Comparison of ENCODE assay signal across 16 cellular contexts in genomic region chr1:40952744-40953315, GRCh38. TPM values are rescaled to one million over a fixed set of nuclear protein-coding genes. Genes with fewer than 3 reads are reported as not detected.
DNase-seq lines count a peak whose midpoint lies in the region; ATAC-seq, FAIRE-seq and TF ChIP-seq lines count a peak whose summit lies in the region.
"Had no signal": no experiment of that assay in that cellular context is flagged by ENCODE, and none has a peak within 500 bp of the region (broad histone marks: within the 10 kb centered on the region; RNA-seq: fewer than 3 reads in every experiment).

No MANE protein-coding gene starts in this region.

- H3K36me3 Mint-ChIP-seq in natural killer cell, result no peaks in the 10 kb centered on the region
- H3K36me3 Mint-ChIP-seq in natural killer cell treated with Interleukin-12 subunit alpha and Interleukin-12 subunit beta and Interleukin-15 and Interleukin-18, amount 100 ng/mL, for 72 hours, result no peaks in the 10 kb centered on the region
- H3K36me3 Mint-ChIP-seq in type B pancreatic cell, result no peaks in the 10 kb centered on the region
- H3K36me3 Mint-ChIP-seq: activated CD4-positive, alpha-beta memory T cell treated with anti-CD3 and anti-CD28 coated beads for 36 hours; activated naive CD4-positive, alpha-beta T cell treated with anti-CD3 and anti-CD28 coated beads, Interleukin-2, amount 50 U/mL, for 72 hours; CD4-positive, alpha-beta memory T cell; naive B cell had no signal

- no peaks in the 10 kb centered on the region for H3K27me3 ChIP-seq in PC-9 (ENCODE audit: insufficient read depth, low read depth)
- no peaks in the 10 kb centered on the region; a peak in 2 of 7 replicates for H3K27me3 ChIP-seq in H1 (replicated peaks in 1 of 4; ENCODE audit: control insufficient read depth in 3 of 4, extremely low read depth in 1 of 4, insufficient read depth in 3 of 4, low read length in 3 of 4)
- H3K27me3 ChIP-seq: ascending aorta had no signal

- no peak overlapping the region for H3K18ac ChIP-seq in H1 (ENCODE audit: extremely low read depth, low read length)

- no peak overlapping the region for H3K27ac ChIP-seq in PC-9
- H3K27ac ChIP-seq in H1 (ENCODE audit: low read depth, low read length), result no peak overlapping the region
- H3K27ac ChIP-seq: ascending aorta had no signal

- H3K14ac ChIP-seq in H1 (ENCODE audit: insufficient read length), result no peak overlapping the region

- no peaks in the 10 kb centered on the region for H3K23me2 ChIP-seq in H1 (ENCODE audit: low read depth, low read length)

- H3K36me3 ChIP-seq in PC-9 (ENCODE audit: low read depth), result no peaks in the 10 kb centered on the region
- H3K36me3 ChIP-seq in H1 (ENCODE audit: control insufficient read depth in 2 of 4, insufficient read depth in 4 of 4, low read length in 3 of 4), result no peaks in the 10 kb centered on the region
- H3K36me3 ChIP-seq: ascending aorta had no signal

- H3K79me1 ChIP-seq in H1 (ENCODE audit: low read depth, low read length), result no peaks in the 10 kb centered on the region

- H3K27ac Mint-ChIP-seq in natural killer cell (no peak overlapping the region), type B pancreatic cell (peak overlapping the region; percentile 48)
- H3K27ac Mint-ChIP-seq in natural killer cell treated with Interleukin-12 subunit alpha and Interleukin-12 subunit beta and Interleukin-15 and Interleukin-18, amount 100 ng/mL, for 72 hours, result no peak overlapping the region
- H3K27ac Mint-ChIP-seq: activated CD4-positive, alpha-beta memory T cell treated with anti-CD3 and anti-CD28 coated beads for 36 hours; CD4-positive, alpha-beta memory T cell; memory B cell; naive B cell had no signal

- H3K4me1 Mint-ChIP-seq in natural killer cell, result peaks cover 0 to 17% of the 10 kb centered on the region in 2 donors
- peaks cover 8 to 11% of the 10 kb centered on the region in 2 donors for H3K4me1 Mint-ChIP-seq in natural killer cell treated with Interleukin-12 subunit alpha and Interleukin-12 subunit beta and Interleukin-15 and Interleukin-18, amount 100 ng/mL, for 72 hours (ENCODE audit: low read depth in 2 of 2)
- H3K4me1 Mint-ChIP-seq in type B pancreatic cell (ENCODE audit: unreplicated experiment), result peaks cover 4% of the 10 kb centered on the region

- no peak for FAIRE-seq in H1 (lab: Jason Lieb, UNC)
- FAIRE-seq: frontal cortex had no signal

- no peak overlapping the region for H2BK5ac ChIP-seq in H1 (ENCODE audit: low read depth, low read length)

- H2BK20ac ChIP-seq in H1 (ENCODE audit: low read length), result no peak overlapping the region

- H3K9me3 ChIP-seq in PC-9 (ENCODE audit: insufficient read depth, low read depth), result no peaks in the 10 kb centered on the region
- H3K9me3 ChIP-seq in H1 (ENCODE audit: insufficient read depth in 2 of 2, low read depth in 1 of 2, low read length in 1 of 2), result no peaks in the 10 kb centered on the region
- H3K9me3 ChIP-seq: ascending aorta had no signal

- no peak for TF ChIP-seq EP300 in H1 (IDR thresholded peaks at IDR 0.05; ENCODE audit: borderline replicate concordance in 1 of 2, low read depth in 2 of 2, low read length in 2 of 2)

- H3K79me2 ChIP-seq in PC-9 (ENCODE audit: low read depth) (no peaks in the 10 kb centered on the region), H1 (ENCODE audit: control insufficient read depth in 1 of 2, insufficient read depth in 2 of 2, low read length in 2 of 2) (no peaks in the 10 kb centered on the region)

- no peak overlapping the region for H2BK15ac ChIP-seq in H1 (ENCODE audit: low read length)

- TF ChIP-seq CTCF in natural killer cell (IDR thresholded peaks at IDR 0.05) (peak; percentile 7), PC-9 (conservative IDR thresholded peaks at IDR 0.05) (peak; percentile 49; the same call in 1 of the 2 replicates), H1 (IDR thresholded peaks at IDR 0.05; ENCODE audit: control extremely low read depth in 1 of 3, insufficient read depth in 1 of 3, low read depth in 1 of 3, low read length in 3 of 3) (no peak), type B pancreatic cell (conservative IDR thresholded peaks at IDR 0.05) (peak; percentile 14)

- no TSS peak for BruUV-seq in PC-9 (replicated peaks; lab: Mats Ljungman, UMichigan)

- intact Hi-C loops in natural killer cell (cut with micrococcal nuclease) (loop anchor here (1.0 to 2.0 kb wide), 2 partner anchors 179 to 340 kb away; no protein-coding TSS in a partner anchor), PC-9 (cut with micrococcal nuclease; ENCODE audit: unreplicated experiment) (loop anchor here (1.0 to 5.0 kb wide), 7 partner anchors 26 to 421 kb away; partner anchors contain the start of genes CITED4, CTPS1 and ZNF684)

- no peaks in the 10 kb centered on the region for H3K9me2 ChIP-seq in PC-9 (ENCODE audit: insufficient read depth)

- no peak overlapping the region for H3K56ac ChIP-seq in H1 (replicated peaks; ENCODE audit: insufficient read length, low read depth, low read length)

- no peak overlapping the region for H4K91ac ChIP-seq in H1 (replicated peaks; ENCODE audit: insufficient read length, low read length)

- peaks cover 15% of the 10 kb centered on the region for H3F3A ChIP-seq in PC-9 (ENCODE audit: insufficient read depth, low read depth)

- no peak overlapping the region for H4K5ac ChIP-seq in H1 (ENCODE audit: insufficient read length, low read depth, low read length)

- peaks cover 39% of the 10 kb centered on the region for H3K4me1 ChIP-seq in PC-9 (replicated peaks; ENCODE audit: insufficient read depth)
- peaks cover 0 to 2% (median 0%) of the 10 kb centered on the region in 4 experiments; a peak in 3 of 7 replicates for H3K4me1 ChIP-seq in H1 (replicated peaks in 1 of 4; ENCODE audit: control insufficient read depth in 3 of 4, insufficient read depth in 4 of 4, low read length in 3 of 4)

- H2AFZ ChIP-seq in PC-9 (no peak overlapping the region), H1 (ENCODE audit: low read length) (0 out of 2 replicates have a peak overlapping the region, but pooled peaks have one; percentile 68)

- H2AK5ac ChIP-seq in H1 (ENCODE audit: low read depth, low read length), result no peak overlapping the region

- H3K4me2 ChIP-seq in PC-9, result no peak overlapping the region
- H3K4me2 ChIP-seq in H1 (ENCODE audit: insufficient read depth in 1 of 2, low read depth in 2 of 2, low read length in 2 of 2), result no peak overlapping the region

- H3K9ac ChIP-seq in H1 (replicated peaks in 1 of 4; ENCODE audit: extremely low read depth in 1 of 4, low read depth in 3 of 4, low read length in 3 of 4), result no peak overlapping the region

- TF ChIP-seq RAD21 in H1 (IDR thresholded peaks at IDR 0.05 in 1 of 2, conservative IDR thresholded peaks at IDR 0.05 in 1 of 2; ENCODE audit: low read depth in 2 of 2, low read length in 2 of 2), result no peak

- H3K27me3 Mint-ChIP-seq in natural killer cell (ENCODE audit: low read depth in 2 of 2) (peaks cover 22 to 25% of the 10 kb centered on the region in 2 donors), type B pancreatic cell (no peaks in the 10 kb centered on the region)
- H3K27me3 Mint-ChIP-seq in natural killer cell treated with Interleukin-12 subunit alpha and Interleukin-12 subunit beta and Interleukin-15 and Interleukin-18, amount 100 ng/mL, for 72 hours, result peaks cover 9 to 16% of the 10 kb centered on the region in 2 donors

- no peaks in the 10 kb centered on the region for H4K20me1 ChIP-seq in PC-9 (ENCODE audit: insufficient read depth)
- no peaks in the 10 kb centered on the region for H4K20me1 ChIP-seq in H1 (replicated peaks in 1 of 2; ENCODE audit: control insufficient read depth in 1 of 2, insufficient read depth in 2 of 2, low read length in 2 of 2)

- no peak overlapping the region for H2BK120ac ChIP-seq in H1 (replicated peaks; ENCODE audit: low read depth, low read length)

- H4K8ac ChIP-seq in H1 (ENCODE audit: extremely low read depth, insufficient read depth, low read length), result no peak overlapping the region

- H3K9me3 Mint-ChIP-seq in natural killer cell, result no peaks in the 10 kb centered on the region
- no peaks in the 10 kb centered on the region for H3K9me3 Mint-ChIP-seq in natural killer cell treated with Interleukin-12 subunit alpha and Interleukin-12 subunit beta and Interleukin-15 and Interleukin-18, amount 100 ng/mL, for 72 hours
- H3K9me3 Mint-ChIP-seq in type B pancreatic cell, result no peaks in the 10 kb centered on the region
- H3K9me3 Mint-ChIP-seq: activated CD4-positive, alpha-beta memory T cell treated with anti-CD3 and anti-CD28 coated beads for 36 hours; activated naive CD4-positive, alpha-beta T cell treated with anti-CD3 and anti-CD28 coated beads, Interleukin-2, amount 50 U/mL, for 72 hours; CD4-positive, alpha-beta memory T cell; central memory CD8-positive, alpha-beta T cell; memory B cell had no signal

- no peak for TF ChIP-seq POLR2A in H1 (IDR thresholded peaks at IDR 0.05; ENCODE audit: control extremely low read depth in 1 of 2, low read depth in 2 of 2, low read length in 2 of 2)

- CTCF ChIA-PET in PC-9 (lab: Charles Lee), result interaction anchor here (0.5 to 5.2 kb wide), 16 partner anchors 25 to 541 kb away, joined by 3 to 73 read pairs (median 3); partner anchors contain the start of gene CITED4
- CTCF ChIA-PET in H1 (lab: Charles Lee; ENCODE audit: partially characterized antibody), result interaction anchor here (0.6 to 25.1 kb wide), 32 partner anchors 8 to 649 kb away, joined by 3 to 917 read pairs (median 4); partner anchors contain the start of gene CITED4

- H3K4me3 Mint-ChIP-seq in natural killer cell (no peak overlapping the region), type B pancreatic cell (no peak overlapping the region)
- no peak overlapping the region for H3K4me3 Mint-ChIP-seq in natural killer cell treated with Interleukin-12 subunit alpha and Interleukin-12 subunit beta and Interleukin-15 and Interleukin-18, amount 100 ng/mL, for 72 hours
- H3K4me3 Mint-ChIP-seq: activated CD4-positive, alpha-beta memory T cell treated with anti-CD3 and anti-CD28 coated beads for 36 hours; central memory CD8-positive, alpha-beta T cell; memory B cell had no signal

- DNase-seq in natural killer cell (no peak), PC-9 (no peak), H1 (ENCODE audit: low read depth in 1 of 2, low spot score in 2 of 2) (no peak), type B pancreatic cell (ENCODE audit: extremely low spot score, unreplicated experiment) (no peak), NCI-H1417 treated with DMSO at 0.1 percent for 48 hours (lab: John Stamatoyannopoulos, UW) (no peak)
- DNase-seq in natural killer cell treated with Interleukin-12 subunit alpha and Interleukin-12 subunit beta and Interleukin-15 and Interleukin-18, amount 100 ng/mL, for 72 hours (ENCODE audit: low spot score), result no peak

- H2BK12ac ChIP-seq in H1 (ENCODE audit: low read depth, low read length), result no peak overlapping the region

- WGBS in H1 (ENCODE audit: extremely low coverage in 1 of 2, insufficient coverage in 1 of 2, insufficient read length in 1 of 2, insufficient replicate concordance in 2 of 2, low coverage in 1 of 2, low lambda C conversion rate in 2 of 2, missing lambda C conversion rate in 1 of 2), 2 experiments, result 52% methylated on average over 6 of the region's 6 CpGs; no CpG with 5 or more reads in 1 of the 2 experiments

- no peak overlapping the region for H3K4ac ChIP-seq in H1 (replicated peaks; ENCODE audit: insufficient read length, low read depth, low read length)

- POLR2A ChIA-PET in PC-9 (lab: Charles Lee; ENCODE audit: unreplicated experiment) (interaction anchor here (0.7 kb wide), 1 partner anchor 90 kb away, joined by 3 read pairs; no protein-coding TSS in a partner anchor), H1 (lab: Charles Lee; ENCODE audit: partially characterized antibody) (interaction anchor here (0.6 to 4.2 kb wide), 6 partner anchors 13 to 262 kb away, joined by 3 to 17 read pairs (median 4); partner anchors contain the start of genes CITED4, CTPS1 and NFYC)

- no peak for ATAC-seq in natural killer cell
- ATAC-seq in natural killer cell treated with Interleukin-12 subunit alpha and Interleukin-12 subunit beta and Interleukin-15 and Interleukin-18, amount 100 ng/mL, for 72 hours, result no peak
- ATAC-seq in GM18870 (IDR thresholded peaks at IDR 0.05; ENCODE audit: unreplicated experiment), result no peak
- ATAC-seq in GM21390 (IDR thresholded peaks at IDR 0.05; ENCODE audit: unreplicated experiment), result no peak

- no peak overlapping the region for H3K4me3 ChIP-seq in PC-9
- H3K4me3 ChIP-seq in H1 (ENCODE audit: extremely low read depth in 1 of 4, insufficient read depth in 2 of 4, low read depth in 3 of 4, low read length in 4 of 4), result no peak overlapping the region
- H3K4me3 ChIP-seq: ascending aorta had no signal

- no peak overlapping the region for H3K23ac ChIP-seq in H1 (ENCODE audit: insufficient read length)

RNA-seq across cellular contexts. Expression of gene CTPS1, which starts 26.7 kb away (rescaled TPM):
- total RNA-seq in natural killer cell, result 100 to 1,000 TPM in 1 of 3 donors, 10 to 100 TPM in 2; 90.5 to 128 (median 99.0) TPM
- total RNA-seq in natural killer cell treated with Interleukin-12 subunit alpha and Interleukin-12 subunit beta and Interleukin-15 and Interleukin-18, amount 100 ng/mL, for 72 hours, result 100 to 1,000 TPM in 1 of 2 donors, 10 to 100 TPM in 1; 83.1 to 152 TPM
- 80.5 and 91.9 TPM in 2 replicates for total RNA-seq in PC-9 (2021)
- total RNA-seq in H1 (2021; fragmentation: NEBNext Ultra II Directional; extraction: Animal tissue kit (Norgen Biotek cat#: 25700)), result 98.4 and 103 TPM in 2 replicates
- polyA plus RNA-seq in H1 (2011; rRNA removed), result 35.5 and 35.6 TPM in 2 replicates
- polyA plus RNA-seq in H1 (2011; cell fraction: cytosol; rRNA removed), result 50.7 TPM
- 62.1 TPM for polyA plus RNA-seq in H1 (2011; cell fraction: nucleus; rRNA removed)
- 84.7 to 113 TPM (median 86.9 TPM) in 4 replicates for polyA plus RNA-seq in H1 (2012, experiment 1 of 2)
- polyA plus RNA-seq in H1 (2012, experiment 2 of 2), result 26.2 TPM
- 52.8 TPM for polyA plus RNA-seq in H1 (2013, experiment 1 of 2)
- polyA plus RNA-seq in H1 (2013, experiment 2 of 2), result 49.7 TPM
- polyA minus RNA-seq in H1 (2011; rRNA and poly(A)+ RNA removed), result 72.5 and 80.6 TPM in 2 replicates
- polyA minus RNA-seq in H1 (2011; cell fraction: cytosol; rRNA and poly(A)+ RNA removed), result 41.7 TPM
- polyA minus RNA-seq in H1 (2011; cell fraction: nucleus; rRNA and poly(A)+ RNA removed), result 115 TPM
- 34.3 and 60.5 TPM in 2 replicates for total RNA-seq in type B pancreatic cell (ENCODE audit: low replicate concordance)

Comparison
In these comparisons a context has a peak if more than half of its experiments do, and no peak if none do; other contexts are left out.
1. CTCF ChIP-seq: peak in natural killer cell (single experiment), PC-9 (single experiment) and type B pancreatic cell (single experiment); none in H1 (0 of 3).